18 cellular contexts compared by ENCODE assay signal in the genomic region with DNA sequence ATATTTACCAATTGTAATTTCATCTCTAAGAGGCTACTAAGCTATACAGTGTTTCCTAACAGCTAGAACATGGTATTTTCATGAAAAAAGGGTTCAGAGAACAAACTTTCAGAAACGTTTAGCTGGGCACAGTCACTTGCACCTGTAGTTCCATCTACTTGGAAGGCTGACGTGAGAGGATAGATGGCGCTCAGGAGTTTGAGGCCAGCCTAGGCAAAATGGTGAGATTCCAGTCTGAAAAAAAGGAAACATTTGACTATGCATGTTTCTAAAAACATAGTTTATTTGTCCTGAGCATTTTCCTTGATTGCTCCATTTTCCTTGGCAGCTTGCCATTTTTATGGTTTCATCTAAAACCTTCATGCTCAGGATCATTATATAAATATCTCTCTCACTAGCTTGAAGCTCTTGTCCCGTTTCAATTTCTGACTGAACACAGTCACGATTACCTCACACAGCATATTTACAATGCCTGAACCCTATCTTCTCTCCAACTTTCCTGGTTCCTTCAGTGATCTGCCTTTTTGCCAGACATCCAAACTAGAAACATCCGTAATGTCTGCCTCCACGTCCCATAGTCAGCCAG.
DNase-seq lines count a peak whose midpoint lies in the region; ATAC-seq and TF ChIP-seq lines count a peak whose summit lies in the region.
"Had no signal": no experiment of that assay in that cellular context is flagged by ENCODE, and none has a peak within 500 bp of the region (broad histone marks: within the 10 kb centered on the region; RNA-seq: fewer than 3 reads in every experiment).

No MANE protein-coding gene starts in this region.

- H3K4me1 ChIP-seq in OCI-LY3 (ENCODE audit: low read length) (peaks cover 24% of the 10 kb centered on the region), spleen (peaks cover 0 to 12% (median 3%) of the 10 kb centered on the region in 6 donors)

- no peak overlapping the region for H3K4me2 ChIP-seq in OCI-LY3 (ENCODE audit: low read length)

- H3K36me3 ChIP-seq in OCI-LY3 (replicated peaks; ENCODE audit: low read depth, low read length) (no peaks in the 10 kb centered on the region), spleen (peaks cover 0 to 12% (median 0%) of the 10 kb centered on the region in 6 donors)
- H3K36me3 ChIP-seq: MG63, tibial nerve had no signal

- no peaks in the 10 kb centered on the region for H3K9me3 Mint-ChIP-seq in CD4-positive, alpha-beta T cell
- H3K9me3 Mint-ChIP-seq: central memory CD8-positive, alpha-beta T cell; naive thymus-derived CD4-positive, alpha-beta T cell had no signal

- DNase-seq in AG09319 (ENCODE audit: extremely low read depth, low read depth) (peak; percentile 85), dermis blood vessel endothelial cell (peak; percentile 38), lung microvascular endothelial cell (ENCODE audit: low read depth in 2 of 2) (peak; percentile 48 to 69), spleen (no peak), ACHN (no peak)
- DNase-seq in CD4-positive, alpha-beta T cell: no peak
- DNase-seq: activated CD8-positive, alpha-beta memory T cell treated with anti-CD3 and anti-CD28 coated beads for 24 hours; activated effector memory CD4-positive, alpha-beta T cell treated with Interleukin-2 at 50 U/mL for 16 hours; left colon; MG63; naive thymus-derived CD4-positive, alpha-beta T cell; NCI-H69 had no signal

- H3K27me3 Mint-ChIP-seq in CD4-positive, alpha-beta T cell: no peaks in the 10 kb centered on the region
- H3K27me3 Mint-ChIP-seq: central memory CD8-positive, alpha-beta T cell; naive thymus-derived CD4-positive, alpha-beta T cell had no signal

- TF ChIP-seq CTCF in AG09319 (IDR thresholded peaks at IDR 0.05; ENCODE audit: low read depth, low read length) (peak; percentile 35), OCI-LY3 (IDR thresholded peaks at IDR 0.05; ENCODE audit: low read depth, low read length) (peak; percentile 18; the same call in 1 of the 2 replicates), spleen (IDR thresholded peaks at IDR 0.05 in 8 of 11, conservative IDR thresholded peaks at IDR 0.05 in 3 of 11) (no peak)
- no peak for TF ChIP-seq CTCF in CD4-positive, alpha-beta T cell (IDR thresholded peaks at IDR 0.05)

- POLR2A ChIA-PET in CD4-positive, alpha-beta T cell (lab: Charles Lee): no interaction called here

- WGBS in spleen, 5 donors: 81 to 88% (median 84%) methylated on average over 7 of the region's 7 CpGs

- H3K9me3 ChIP-seq in OCI-LY3 (ENCODE audit: insufficient read depth, low read length): no peaks in the 10 kb centered on the region
- no peaks in the 10 kb centered on the region for H3K9me3 ChIP-seq in CD4-positive, alpha-beta T cell (ENCODE audit: control insufficient read depth, low read length)
- H3K9me3 ChIP-seq in spleen: no peaks in the 10 kb centered on the region
- H3K9me3 ChIP-seq: MG63, tibial nerve had no signal

- CTCF ChIA-PET in CD4-positive, alpha-beta T cell (lab: Charles Lee): interaction anchor here (0.7 kb wide), 1 partner anchor 719 kb away, joined by 3 read pairs; no protein-coding TSS in a partner anchor

- in situ Hi-C loops in ACHN (cut with HindIII; ENCODE audit: low pct_ligation_motif_present, low pct_unique_long_range_greater_than_20kb, low sequenced_read_pairs): no loop called here

- no peaks in the 10 kb centered on the region for H3K79me2 ChIP-seq in OCI-LY3 (ENCODE audit: low read length)

- no peak overlapping the region for H2AFZ ChIP-seq in OCI-LY3 (ENCODE audit: low read depth, low read length)

- H3K27me3 ChIP-seq in OCI-LY3 (ENCODE audit: low read depth, low read length) (no peaks in the 10 kb centered on the region), spleen (replicated peaks in 1 of 7) (no peaks in the 10 kb centered on the region)
- no peaks in the 10 kb centered on the region for H3K27me3 ChIP-seq in CD4-positive, alpha-beta T cell (ENCODE audit: control insufficient read depth, insufficient read depth, low read length)
- H3K27me3 ChIP-seq: MG63, tibial nerve had no signal

- peaks cover 19% of the 10 kb centered on the region for H3K4me1 Mint-ChIP-seq in CD4-positive, alpha-beta T cell (ENCODE audit: low read depth)
- H3K4me1 Mint-ChIP-seq: central memory CD8-positive, alpha-beta T cell had no signal

- H3K9ac ChIP-seq in OCI-LY3 (ENCODE audit: low read length): no peak overlapping the region

- H4K20me1 ChIP-seq in OCI-LY3 (ENCODE audit: insufficient read depth, low read length): no peaks in the 10 kb centered on the region

- H3K27ac Mint-ChIP-seq in CD4-positive, alpha-beta T cell: no peak overlapping the region
- H3K27ac Mint-ChIP-seq: B cell; naive thymus-derived CD4-positive, alpha-beta T cell had no signal

- no peaks in the 10 kb centered on the region for H3K36me3 Mint-ChIP-seq in CD4-positive, alpha-beta T cell (ENCODE audit: low read depth)

- intact Hi-C loops in CD4-positive, alpha-beta T cell (cut with DNase I, micrococcal nuclease): loop anchor here in 1 of 2 experiments (10.0 kb wide), 1 partner anchor 433 kb away; no protein-coding TSS in a partner anchor
- intact Hi-C loops in spleen (cut with DNase I; ENCODE audit: low total_unique reads): loop anchor here (10.0 kb wide), 2 partner anchors 243 to 303 kb away; no protein-coding TSS in a partner anchor

- TF ChIP-seq POLR2A in spleen (IDR thresholded peaks at IDR 0.05): no peak

- H3K27ac ChIP-seq in OCI-LY3 (ENCODE audit: low read length) (no peak overlapping the region), spleen (no peak overlapping the region)
- H3K27ac ChIP-seq in CD4-positive, alpha-beta T cell (ENCODE audit: low read depth, low read length): no peak overlapping the region
- H3K27ac ChIP-seq: epithelial cell of prostate, tibial nerve had no signal

- H3K4me3 Mint-ChIP-seq in CD4-positive, alpha-beta T cell: no peak overlapping the region
- H3K4me3 Mint-ChIP-seq: B cell; central memory CD8-positive, alpha-beta T cell; naive thymus-derived CD4-positive, alpha-beta T cell had no signal

- no peak for ATAC-seq in CD4-positive, alpha-beta T cell (ENCODE audit: poor library complexity)
- ATAC-seq in GM18868 (IDR thresholded peaks at IDR 0.05; ENCODE audit: unreplicated experiment): no peak
- ATAC-seq: left colon; naive thymus-derived CD4-positive, alpha-beta T cell had no signal

- no peak overlapping the region for H3K4me3 ChIP-seq in OCI-LY3 (ENCODE audit: low read length)
- H3K4me3 ChIP-seq in spleen: no peak overlapping the region
- H3K4me3 ChIP-seq: MG63, tibial nerve had no signal

Comparison
In these comparisons a context has a peak if more than half of its experiments do, and no peak if none do; other contexts are left out.
1. DNase-seq: peak in AG09319 (single experiment), dermis blood vessel endothelial cell (single experiment) and lung microvascular endothelial cell (2 of 2); none in CD4-positive, alpha-beta T cell (0 of 10), spleen (single experiment) and ACHN (single experiment).
2. CTCF ChIP-seq: peak in AG09319 (single experiment) and OCI-LY3 (single experiment); none in CD4-positive, alpha-beta T cell (single experiment) and spleen (0 of 11).